1 cellular context compared by ENCODE assay signal in the genomic region with DNA sequence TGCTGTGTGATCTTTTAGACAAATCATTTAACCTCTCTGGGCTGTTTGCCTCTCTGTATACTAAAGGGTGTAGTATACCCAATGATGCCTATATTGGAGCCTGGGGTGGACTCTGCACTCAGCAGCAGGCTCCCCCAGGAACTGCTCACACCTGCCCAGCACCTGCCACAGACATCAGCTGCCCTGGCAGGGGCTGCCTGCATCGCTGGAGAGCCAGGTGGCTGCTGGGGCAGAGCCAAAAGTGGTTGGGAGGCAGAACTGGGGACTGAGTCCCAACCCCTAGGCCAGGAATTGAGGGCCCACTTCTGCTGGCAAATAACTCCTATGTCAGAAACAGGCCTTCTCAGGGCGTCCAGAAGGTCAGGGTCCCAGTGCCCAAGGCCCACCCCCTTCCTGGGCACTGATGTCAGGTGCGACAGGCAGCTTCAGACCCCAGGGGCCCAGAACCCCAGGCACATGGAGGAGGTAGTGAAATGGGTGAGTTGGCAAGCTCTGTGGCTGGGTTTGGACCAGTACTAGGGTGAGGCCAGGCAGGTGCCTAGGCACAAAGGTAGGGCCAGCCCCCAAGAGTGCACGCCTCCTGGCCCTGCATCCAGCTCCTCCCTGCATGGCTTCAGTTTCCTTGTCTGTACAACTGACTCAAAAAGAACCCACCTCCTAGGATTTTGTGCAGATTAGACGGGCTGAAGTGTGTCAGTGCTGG.
TF ChIP-seq lines count a peak whose summit lies in the region.

No MANE protein-coding gene starts in this region.

TF ChIP-seq in GM23338, 12 proteins besides CTCF, POLR2A, EP300 and RAD21 (continued from another document):
- no peak for TF ChIP-seq ZNF462 (CRISPR knock-in tag; IDR thresholded peaks at IDR 0.05)
- no peak for TF ChIP-seq NANOG (IDR thresholded peaks at IDR 0.05; ENCODE audit: borderline replicate concordance)
- TF ChIP-seq POLR2AphosphoS5 (IDR thresholded peaks at IDR 0.05; ENCODE audit: low read depth): no peak
- TF ChIP-seq ZNF114 (CRISPR knock-in tag; IDR thresholded peaks at IDR 0.05): no peak
- TF ChIP-seq CREB1 (CRISPR knock-in tag; IDR thresholded peaks at IDR 0.05; ENCODE audit: low read depth): no peak
- TF ChIP-seq JUNB (IDR thresholded peaks at IDR 0.05; ENCODE audit: unreplicated experiment): no peak
